In genomic region chr3:47476644-47477199, GRCh38 we compare ENCODE assay signal across 10 cellular contexts. TPM values are rescaled to one million over a fixed set of nuclear protein-coding genes. Genes with fewer than 3 reads are reported as not detected.
DNase-seq lines count a peak whose midpoint lies in the region; ATAC-seq and TF ChIP-seq lines count a peak whose summit lies in the region.
"Had no signal": no experiment of that assay in that cellular context is flagged by ENCODE, and none has a peak within 500 bp of the region (broad histone marks: within the 10 kb centered on the region; RNA-seq: fewer than 3 reads in every experiment).

No MANE protein-coding gene starts in this region.

- CTCF ChIA-PET in WTC11 (lab: Charles Lee) = interaction anchor here (0.6 to 2.5 kb wide), 3 partner anchors 31 to 87 kb away, joined by 3 to 18 read pairs (median 4); no protein-coding TSS in a partner anchor
- CTCF ChIA-PET in Calu3 (lab: Charles Lee) = interaction anchor here (0.6 to 2.4 kb wide), 3 partner anchors 20 to 82 kb away, joined by 3 to 20 read pairs (median 5); no protein-coding TSS in a partner anchor

- ATAC-seq in WTC11 (no peak), HG02852 (IDR thresholded peaks at IDR 0.05; ENCODE audit: unreplicated experiment) (no peak)

- in situ Hi-C loops in HAP-1 (cut with MboI; ENCODE audit: low sequenced_read_pairs) = no loop called here

- H3K36me3 ChIP-seq in HAP-1 (replicated peaks) = no peaks in the 10 kb centered on the region; the same call in 1 of the 2 replicates
- H3K36me3 ChIP-seq in smooth muscle cell (ENCODE audit: low read depth) = no peaks in the 10 kb centered on the region
- H3K36me3 ChIP-seq: adrenal gland had no signal

- WGBS in smooth muscle cell (ENCODE audit: low lambda C conversion rate) = 93% methylated on average over 9 of the region's 11 CpGs

- peak overlapping the region; percentile 89 for H3K4me2 ChIP-seq in smooth muscle cell

- peaks cover 30% of the 10 kb centered on the region for H3K79me2 ChIP-seq in smooth muscle cell (ENCODE audit: low read depth)

- H3K9me3 Mint-ChIP-seq in WTC11 (peaks cover 4% of the 10 kb centered on the region; the same call in 1 of the 2 replicates), Calu3 (ENCODE audit: low read depth, unreplicated experiment) (no peaks in the 10 kb centered on the region)

- H3K27ac ChIP-seq in smooth muscle cell (ENCODE audit: low read depth) = no peak overlapping the region

- peaks cover 48% of the 10 kb centered on the region for H3K4me1 Mint-ChIP-seq in WTC11
- peaks cover 9% of the 10 kb centered on the region for H3K4me1 Mint-ChIP-seq in Calu3 (ENCODE audit: low read depth, unreplicated experiment)

- intact Hi-C loops in Calu3 (cut with micrococcal nuclease; ENCODE audit: unreplicated experiment) = no loop called here

- 0 out of 2 replicates have a peak, but pooled peaks cover 3% of the 10 kb centered on the region for H3K9me3 ChIP-seq in HAP-1
- H3K9me3 ChIP-seq in smooth muscle cell (replicated peaks; ENCODE audit: low read depth) = no peaks in the 10 kb centered on the region
- H3K9me3 ChIP-seq: adrenal gland had no signal

- H2AFZ ChIP-seq in smooth muscle cell (ENCODE audit: low read depth) = peak overlapping the region; percentile 87

- H3K4me3 ChIP-seq in HAP-1 (peak overlapping the region; percentile 89; the same call in 1 of the 2 replicates), foreskin fibroblast (ENCODE audit: low read depth in 1 of 2, low read length in 2 of 2) (peak overlapping the region; percentile 85 to 95), smooth muscle cell (no peak overlapping the region)

- POLR2A ChIA-PET in WTC11 (lab: Charles Lee) = no interaction called here

- no TSS peak for BruUV-seq in Calu3 (replicated peaks; lab: Mats Ljungman, UMichigan)

- H3K27ac Mint-ChIP-seq in WTC11 = peak overlapping the region; percentile 63; the same call in 1 of the 2 replicates
- H3K27ac Mint-ChIP-seq in Calu3 (ENCODE audit: unreplicated experiment) = no peak overlapping the region

- H3K4me3 Mint-ChIP-seq in WTC11 (peak overlapping the region; percentile 66), Calu3 (ENCODE audit: low read depth, unreplicated experiment) (no peak overlapping the region)

- H3K27me3 ChIP-seq in HAP-1 (ENCODE audit: low read depth) = no peaks in the 10 kb centered on the region
- no peaks in the 10 kb centered on the region for H3K27me3 ChIP-seq in smooth muscle cell (ENCODE audit: low read depth)
- H3K27me3 ChIP-seq: adrenal gland had no signal

- H3K4me1 ChIP-seq in HAP-1 = peaks cover 11% of the 10 kb centered on the region
- H3K4me1 ChIP-seq in smooth muscle cell (ENCODE audit: low read depth) = peaks cover 8% of the 10 kb centered on the region

- TF ChIP-seq CTCF in WTC11 (IDR thresholded peaks at IDR 0.05) (no peak), foreskin fibroblast (IDR thresholded peaks at IDR 0.05; ENCODE audit: low read depth, low read length) (no peak), smooth muscle cell (IDR thresholded peaks at IDR 0.05; ENCODE audit: borderline replicate concordance, insufficient read depth, poor library complexity, severe bottlenecking) (no peak), Calu3 (IDR thresholded peaks at IDR 0.05; ENCODE audit: unreplicated experiment) (no peak)

- DNase-seq in HAP-1 (ENCODE audit: low spot score in 2 of 2) (no peak), WTC11 (ENCODE audit: low spot score) (no peak), foreskin fibroblast (no peak), smooth muscle cell (lab: John Stamatoyannopoulos, UW; ENCODE audit: unreplicated experiment) (no peak), Calu3 (no peak), Kasumi-1 (lab: John Stamatoyannopoulos, UW) (no peak), NCI-H748 (lab: John Stamatoyannopoulos, UW; ENCODE audit: unreplicated experiment) (no peak)
- DNase-seq: stimulated activated CD8-positive, alpha-beta memory T cell treated with anti-CD3 and anti-CD28 coated beads, Interleukin-4, amount 100 ng/mL, for 48 hours had no signal

- H3K36me3 Mint-ChIP-seq in WTC11 (no peaks in the 10 kb centered on the region), Calu3 (ENCODE audit: insufficient read depth, unreplicated experiment) (peaks cover 32% of the 10 kb centered on the region)

- H3K9ac ChIP-seq in smooth muscle cell (ENCODE audit: low read depth) = no peak overlapping the region

- no peaks in the 10 kb centered on the region for H3F3A ChIP-seq in smooth muscle cell (ENCODE audit: low read depth)

- H4K20me1 ChIP-seq in smooth muscle cell (ENCODE audit: low read depth) = peaks cover 21% of the 10 kb centered on the region

- H3K27me3 Mint-ChIP-seq in WTC11 (ENCODE audit: low read depth) (no peaks in the 10 kb centered on the region), Calu3 (ENCODE audit: unreplicated experiment) (no peaks in the 10 kb centered on the region)

TF ChIP-seq in WTC11, 78 proteins besides CTCF, POLR2A, EP300 and RAD21:
- no peak for TF ChIP-seq JAZF1 (CRISPR knock-in tag; IDR thresholded peaks at IDR 0.05)
- no peak for TF ChIP-seq TP53 (CRISPR knock-in tag; IDR thresholded peaks at IDR 0.05)
- TF ChIP-seq, protein P1, sequence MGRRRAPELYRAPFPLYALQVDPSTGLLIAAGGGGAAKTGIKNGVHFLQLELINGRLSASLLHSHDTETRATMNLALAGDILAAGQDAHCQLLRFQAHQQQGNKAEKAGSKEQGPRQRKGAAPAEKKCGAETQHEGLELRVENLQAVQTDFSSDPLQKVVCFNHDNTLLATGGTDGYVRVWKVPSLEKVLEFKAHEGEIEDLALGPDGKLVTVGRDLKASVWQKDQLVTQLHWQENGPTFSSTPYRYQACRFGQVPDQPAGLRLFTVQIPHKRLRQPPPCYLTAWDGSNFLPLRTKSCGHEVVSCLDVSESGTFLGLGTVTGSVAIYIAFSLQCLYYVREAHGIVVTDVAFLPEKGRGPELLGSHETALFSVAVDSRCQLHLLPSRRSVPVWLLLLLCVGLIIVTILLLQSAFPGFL (CRISPR knock-in tag; IDR thresholded peaks at IDR 0.05; ENCODE audit: borderline replicate concordance) = no peak
- no peak for TF ChIP-seq KAT7 (CRISPR knock-in tag; IDR thresholded peaks at IDR 0.05; ENCODE audit: borderline replicate concordance)
- TF ChIP-seq TEAD1 (CRISPR knock-in tag; IDR thresholded peaks at IDR 0.05) = no peak
- no peak for TF ChIP-seq USF1 (CRISPR knock-in tag; IDR thresholded peaks at IDR 0.05)
- no peak for TF ChIP-seq GTF2I (CRISPR knock-in tag; conservative IDR thresholded peaks at IDR 0.05)
- no peak for TF ChIP-seq SMAD3 (CRISPR knock-in tag; IDR thresholded peaks at IDR 0.05; ENCODE audit: borderline replicate concordance)
- no peak for TF ChIP-seq NFATC4 (CRISPR knock-in tag; IDR thresholded peaks at IDR 0.05)
- no peak for TF ChIP-seq GRHL2 (CRISPR knock-in tag; IDR thresholded peaks at IDR 0.05; ENCODE audit: insufficient replicate concordance, severe bottlenecking)
- TF ChIP-seq SOX15 (CRISPR knock-in tag; IDR thresholded peaks at IDR 0.05) = no peak
- no peak for TF ChIP-seq ELF4 (CRISPR knock-in tag; IDR thresholded peaks at IDR 0.05; ENCODE audit: low read depth)
- no peak for TF ChIP-seq ZSCAN18 (CRISPR knock-in tag; IDR thresholded peaks at IDR 0.05)

RNA-seq across cellular contexts. Expression of gene SCAP, which starts 1.0 kb away (rescaled TPM):
- total RNA-seq in WTC11 (2021) = 115 to 117 TPM (median 117 TPM) in 3 replicates
- 22.3 and 29.2 TPM in 2 replicates for total RNA-seq in smooth muscle cell
- 31.0 and 41.5 TPM in 2 replicates for polyA plus RNA-seq in smooth muscle cell
- total RNA-seq in Calu3 (2022) = 67.6 and 74.2 TPM in 2 replicates

RNA-seq across cellular contexts. Expression of gene ELP6, which starts 36.8 kb away (rescaled TPM):
- 62.0 to 67.6 TPM (median 65.4 TPM) in 3 replicates for total RNA-seq in WTC11 (2021)
- 11.1 and 25.5 TPM in 2 replicates for total RNA-seq in smooth muscle cell
- polyA plus RNA-seq in smooth muscle cell = 38.9 and 41.5 TPM in 2 replicates
- 23.4 and 23.6 TPM in 2 replicates for total RNA-seq in Calu3 (2022)
